Comparison of ENCODE assay signal across 24 cellular contexts in the genomic region with DNA sequence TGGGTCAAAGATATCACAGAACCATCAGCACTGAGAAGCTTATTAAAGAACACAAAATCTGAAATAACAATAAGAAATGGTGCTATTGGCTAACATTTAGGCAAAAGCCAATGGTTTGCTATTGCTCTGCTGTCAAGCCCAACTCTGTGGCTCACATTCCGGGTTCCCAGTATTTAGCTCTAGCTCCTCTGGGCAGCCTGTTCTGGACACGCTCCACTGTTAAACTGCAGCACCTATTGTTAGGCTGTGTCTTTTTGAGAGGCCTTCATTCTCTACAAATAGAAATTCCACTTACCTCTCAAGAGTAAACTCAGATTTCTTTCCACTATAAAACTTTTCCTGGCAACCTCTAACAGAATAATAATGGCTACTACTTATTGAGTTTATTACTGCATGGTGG. TPM values are rescaled to one million over a fixed set of nuclear protein-coding genes. Genes with fewer than 3 reads are reported as not detected.
"Had no signal": no experiment of that assay in that cellular context is flagged by ENCODE, and none has a peak within 500 bp of the region (broad histone marks: within the 10 kb centered on the region; RNA-seq: fewer than 3 reads in every experiment).

No MANE protein-coding gene starts in this region.

- H3K27ac ChIP-seq: PC-9, Peyer's patch, SJCRH30 had no signal

- H3K27me3 ChIP-seq: SJCRH30 had no signal

- H3K4me1 ChIP-seq: SJCRH30 had no signal

- DNase-seq: IMR-90; Karpas-422; KG1; MG63; NCI-H1105 treated with DMSO at 0.1 percent for 48 hours; NCI-H1694 treated with DMSO at 0.1 percent for 48 hours; NCI-H2029; NCI-H2081 treated with DMSO at 0.1 percent for 48 hours; NCI-H2227 treated with DMSO at 0.1 percent for 48 hours; NCI-H446 treated with DMSO at 0.1 percent for 48 hours; NCI-H510A treated with DMSO at 0.1 percent for 48 hours; NCI-H526; NCI-H748 treated with DMSO at 0.1 percent for 48 hours; NK-92 treated with Interleukin-12 subunit alpha and Interleukin-12 subunit beta, amount 100 ng/mL, for 24 hours; OCI-M1; PC-9; Peyer's patch; SHP77 treated with DMSO at 0.1 percent for 48 hours; SJCRH30; T-helper 1 cell had no signal

- H3K9me3 ChIP-seq: MG63, Peyer's patch, SJCRH30 had no signal

- H3K4me3 ChIP-seq: MG63, PC-9, Peyer's patch, SJCRH30 had no signal

- H3K36me3 ChIP-seq: MG63, Peyer's patch, SJCRH30 had no signal

- ATAC-seq: Right ventricle myocardium inferior, SK-N-SH treated with all-trans-retinoic acid at 6 μM for 48 hours had no signal

RNA-seq across cellular contexts. Expression of gene KLHL14, which starts 3.7 kb away (rescaled TPM):
- total RNA-seq: HT-29, IMR-90, PC-9, Right ventricle myocardium inferior, RPMI7951, SJCRH30 had no signal
